ENCODE assay signal across 20 cellular contexts in the genomic region with DNA sequence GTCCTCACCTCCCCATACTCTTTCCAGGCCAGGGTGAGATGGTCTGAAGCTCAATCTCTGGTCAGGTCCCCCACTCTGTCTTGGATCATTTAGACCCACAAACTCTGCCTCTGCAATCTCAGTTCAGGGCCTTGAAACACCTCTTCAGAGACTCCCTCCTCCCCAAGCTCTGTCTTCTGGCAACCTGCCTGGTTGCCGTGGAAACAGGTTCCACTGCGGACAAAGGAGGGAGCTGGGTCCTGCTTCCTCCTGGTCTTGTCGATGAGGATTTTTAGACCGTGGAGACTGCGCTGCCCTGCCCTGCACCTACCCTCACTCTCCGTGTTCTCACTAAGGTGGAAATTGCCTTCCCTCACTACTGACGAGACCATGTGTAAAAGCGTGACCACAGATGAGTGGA. TPM values are rescaled to one million over a fixed set of nuclear protein-coding genes. Genes with fewer than 3 reads are reported as not detected.
DNase-seq lines count a peak whose midpoint lies in the region; ATAC-seq and TF ChIP-seq lines count a peak whose summit lies in the region.
"Had no signal": no experiment of that assay in that cellular context is flagged by ENCODE, and none has a peak within 500 bp of the region (broad histone marks: within the 10 kb centered on the region; RNA-seq: fewer than 3 reads in every experiment).

A gene with protein sequence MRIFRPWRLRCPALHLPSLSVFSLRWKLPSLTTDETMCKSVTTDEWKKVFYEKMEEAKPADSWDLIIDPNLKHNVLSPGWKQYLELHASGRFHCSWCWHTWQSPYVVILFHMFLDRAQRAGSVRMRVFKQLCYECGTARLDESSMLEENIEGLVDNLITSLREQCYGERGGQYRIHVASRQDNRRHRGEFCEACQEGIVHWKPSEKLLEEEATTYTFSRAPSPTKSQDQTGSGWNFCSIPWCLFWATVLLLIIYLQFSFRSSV (plus strand): TSS at position 232 of the 400 bp plus-strand sequence. CDS start 30 bp downstream, at position 262.

- H3K9me2 ChIP-seq in SK-N-SH = no peaks in the 10 kb centered on the region

- TF ChIP-seq RAD21 in SK-N-SH (IDR thresholded peaks at IDR 0.05; ENCODE audit: low read length) = no peak

- no peak within 1 kb of the TSS for H3K4me3 Mint-ChIP-seq in glutamatergic neuron (ENCODE audit: unreplicated experiment)
- H3K4me3 Mint-ChIP-seq: activated CD8-positive, alpha-beta memory T cell treated with anti-CD3 and anti-CD28 coated beads, Interleukin-2, amount 10 ng/mL, durations not matched to agents 7 days and 5 days; activated naive CD8-positive, alpha-beta T cell treated with anti-CD3 and anti-CD28 coated beads for 36 hours; stimulated activated naive B cell treated with anti-CD40 and anti-IgM and Interleukin-4, amounts not matched to agents 10 μg/mL and 1 μg/mL and 100 μg/mL, for 72 hours had no signal

- ATAC-seq in SK-N-SH treated with all-trans-retinoic acid at 6 μM for 48 hours (no peak), HG03108 (IDR thresholded peaks at IDR 0.05; ENCODE audit: unreplicated experiment) (no peak), HG03196 (IDR thresholded peaks at IDR 0.05; ENCODE audit: unreplicated experiment) (no peak)
- ATAC-seq: activated CD8-positive, alpha-beta memory T cell treated with anti-CD3 and anti-CD28 coated beads, Interleukin-2, amount 10 ng/mL, durations not matched to agents 7 days and 5 days; heart right ventricle; stimulated activated naive B cell treated with anti-CD40 and anti-IgM and Interleukin-4, amounts not matched to agents 10 μg/mL and 1 μg/mL and 100 μg/mL, for 72 hours had no signal

- H3K9ac ChIP-seq in SK-N-SH = no peak within 1 kb of the TSS

- no peak within 1 kb of the TSS for H2AFZ ChIP-seq in SK-N-SH (ENCODE audit: low read depth)

- H3K79me2 ChIP-seq in SK-N-SH (ENCODE audit: insufficient read depth) = no peaks in the 10 kb centered on the region

- 28% methylated on average over 8 of the region's 8 CpGs for WGBS in SK-N-SH (ENCODE audit: low lambda C conversion rate)

- H3K36me3 Mint-ChIP-seq in glutamatergic neuron (ENCODE audit: unreplicated experiment) = no peaks in the 10 kb centered on the region
- H3K36me3 Mint-ChIP-seq: activated CD8-positive, alpha-beta memory T cell treated with anti-CD3 and anti-CD28 coated beads, Interleukin-2, amount 10 ng/mL, durations not matched to agents 7 days and 5 days; activated naive CD8-positive, alpha-beta T cell treated with anti-CD3 and anti-CD28 coated beads for 36 hours; stimulated activated naive B cell treated with anti-CD40 and anti-IgM and Interleukin-4, amounts not matched to agents 10 μg/mL and 1 μg/mL and 100 μg/mL, for 72 hours had no signal

- no peaks in the 10 kb centered on the region for H3K4me1 ChIP-seq in SK-N-SH (ENCODE audit: control insufficient read depth in 1 of 2, insufficient read depth in 2 of 2, low read depth in 1 of 2, low read length in 1 of 2)
- H3K4me1 ChIP-seq: colonic mucosa, heart right ventricle had no signal

- no peak within 1 kb of the TSS for H3K4me2 ChIP-seq in SK-N-SH

- no peaks in the 10 kb centered on the region for H3K36me3 ChIP-seq in SK-N-SH (replicated peaks in 1 of 2; ENCODE audit: control insufficient read depth in 1 of 2, insufficient read depth in 2 of 2, low read length in 1 of 2)
- H3K36me3 ChIP-seq: colonic mucosa, heart right ventricle, MG63, sigmoid colon, thoracic aorta had no signal

- no peaks in the 10 kb centered on the region for H3K9me3 ChIP-seq in SK-N-SH
- H3K9me3 ChIP-seq: colonic mucosa, heart right ventricle, MG63, sigmoid colon, thoracic aorta had no signal

- DNase-seq in SK-N-SH (peak; percentile 25), NCI-H2196 (lab: John Stamatoyannopoulos, UW; ENCODE audit: unreplicated experiment) (peak; percentile 87), glutamatergic neuron (peak; percentile 31), medulla oblongata (ENCODE audit: extremely low spot score) (no peak)
- DNase-seq: activated CD4-positive, alpha-beta T cell treated with anti-CD3 and anti-CD28 coated beads for 4 hours; activated CD8-positive, alpha-beta memory T cell treated with anti-CD3 and anti-CD28 coated beads, Interleukin-2, amount 10 ng/mL, durations not matched to agents 7 days and 5 days; activated naive CD8-positive, alpha-beta T cell treated with anti-CD3 and anti-CD28 coated beads for 36 hours; colonic mucosa; GOT3; heart right ventricle; MG63; sigmoid colon; stimulated activated naive B cell treated with anti-CD40 and anti-IgM and Interleukin-4, amounts not matched to agents 10 μg/mL and 1 μg/mL and 100 μg/mL, for 72 hours had no signal

- no peaks in the 10 kb centered on the region for H3K4me1 Mint-ChIP-seq in glutamatergic neuron (ENCODE audit: low read depth, unreplicated experiment)
- H3K4me1 Mint-ChIP-seq: activated naive CD8-positive, alpha-beta T cell treated with anti-CD3 and anti-CD28 coated beads for 36 hours; stimulated activated naive B cell treated with anti-CD40 and anti-IgM and Interleukin-4, amounts not matched to agents 10 μg/mL and 1 μg/mL and 100 μg/mL, for 72 hours had no signal

- H3K9me3 Mint-ChIP-seq in glutamatergic neuron (ENCODE audit: unreplicated experiment) = no peaks in the 10 kb centered on the region
- H3K9me3 Mint-ChIP-seq: activated naive CD8-positive, alpha-beta T cell treated with anti-CD3 and anti-CD28 coated beads for 36 hours; stimulated activated naive B cell treated with anti-CD40 and anti-IgM and Interleukin-4, amounts not matched to agents 10 μg/mL and 1 μg/mL and 100 μg/mL, for 72 hours had no signal

- no peak within 1 kb of the TSS for H3K27ac ChIP-seq in SK-N-SH (ENCODE audit: low read depth in 2 of 2, low read length in 1 of 2)
- H3K27ac ChIP-seq: colonic mucosa, heart right ventricle, HL-60, sigmoid colon, thoracic aorta had no signal

- no peaks in the 10 kb centered on the region for H3F3A ChIP-seq in SK-N-SH (replicated peaks; ENCODE audit: insufficient read depth)

- TF ChIP-seq CTCF in SK-N-SH (IDR thresholded peaks at IDR 0.05) = no peak
- TF ChIP-seq CTCF in glutamatergic neuron (IDR thresholded peaks at IDR 0.05; ENCODE audit: partially characterized antibody, unreplicated experiment) = no peak

- POLR2A ChIA-PET in SK-N-SH (lab: Yijun Ruan, JAX) = no interaction called here

- H3K27me3 Mint-ChIP-seq in glutamatergic neuron (ENCODE audit: unreplicated experiment) = no peaks in the 10 kb centered on the region

- no peak for TF ChIP-seq EP300 in SK-N-SH (IDR thresholded peaks at IDR 0.05; ENCODE audit: borderline replicate concordance in 1 of 2, low read depth in 1 of 2, low read length in 1 of 2)

- H3K27ac Mint-ChIP-seq in glutamatergic neuron (ENCODE audit: unreplicated experiment) = no peak within 1 kb of the TSS
- H3K27ac Mint-ChIP-seq: activated CD8-positive, alpha-beta memory T cell treated with anti-CD3 and anti-CD28 coated beads, Interleukin-2, amount 10 ng/mL, durations not matched to agents 7 days and 5 days; activated naive CD8-positive, alpha-beta T cell treated with anti-CD3 and anti-CD28 coated beads for 36 hours; stimulated activated naive B cell treated with anti-CD40 and anti-IgM and Interleukin-4, amounts not matched to agents 10 μg/mL and 1 μg/mL and 100 μg/mL, for 72 hours had no signal

- no peak within 1 kb of the TSS for H3K4me3 ChIP-seq in SK-N-SH (ENCODE audit: low read depth in 2 of 2, low read length in 1 of 2)
- H3K4me3 ChIP-seq: colonic mucosa, heart right ventricle, MG63, sigmoid colon, thoracic aorta had no signal

- peaks cover 36% of the 10 kb centered on the region; the same call in 1 of the 2 replicates for H3K27me3 ChIP-seq in SK-N-SH (ENCODE audit: insufficient read depth)
- H3K27me3 ChIP-seq: colonic mucosa, MG63, sigmoid colon had no signal

- CTCF ChIA-PET in SK-N-SH (lab: Yijun Ruan, JAX) = no interaction called here

- no peaks in the 10 kb centered on the region for H4K20me1 ChIP-seq in SK-N-SH (ENCODE audit: insufficient read depth)

TF ChIP-seq in SK-N-SH, 30 proteins besides CTCF, POLR2A, EP300 and RAD21 (continues in another document):
- TF ChIP-seq TCF12 (IDR thresholded peaks at IDR 0.05) (no peak), FOXJ3 (CRISPR knock-in tag; IDR thresholded peaks at IDR 0.05) (no peak), GABPA (IDR thresholded peaks at IDR 0.05; ENCODE audit: low read depth) (no peak), ELF1 (IDR thresholded peaks at IDR 0.05) (no peak), JUND (IDR thresholded peaks at IDR 0.05) (no peak), NFIC (IDR thresholded peaks at IDR 0.05; ENCODE audit: borderline replicate concordance) (no peak)
- TF ChIP-seq, protein P1, sequence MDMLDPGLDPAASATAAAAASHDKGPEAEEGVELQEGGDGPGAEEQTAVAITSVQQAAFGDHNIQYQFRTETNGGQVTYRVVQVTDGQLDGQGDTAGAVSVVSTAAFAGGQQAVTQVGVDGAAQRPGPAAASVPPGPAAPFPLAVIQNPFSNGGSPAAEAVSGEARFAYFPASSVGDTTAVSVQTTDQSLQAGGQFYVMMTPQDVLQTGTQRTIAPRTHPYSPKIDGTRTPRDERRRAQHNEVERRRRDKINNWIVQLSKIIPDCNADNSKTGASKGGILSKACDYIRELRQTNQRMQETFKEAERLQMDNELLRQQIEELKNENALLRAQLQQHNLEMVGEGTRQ (IDR thresholded peaks at IDR 0.05; ENCODE audit: borderline replicate concordance, low read depth, low read length) = no peak

TF ChIP-seq in SK-N-SH treated with all-trans-retinoic acid at 6 μM for 48 hours, 23 proteins besides CTCF, POLR2A, EP300 and RAD21 (continues in another document):
- TF ChIP-seq ESRRG (CRISPR knock-in tag; IDR thresholded peaks at IDR 0.05) (no peak), SNAI2 (CRISPR knock-in tag; IDR thresholded peaks at IDR 0.05) (no peak), ISL1 (CRISPR knock-in tag; IDR thresholded peaks at IDR 0.05) (no peak), ZNF70 (CRISPR knock-in tag; IDR thresholded peaks at IDR 0.05) (no peak), ZNF565 (CRISPR knock-in tag; conservative IDR thresholded peaks at IDR 0.05; ENCODE audit: low read depth) (no peak), TCF4 (CRISPR knock-in tag; IDR thresholded peaks at IDR 0.05; ENCODE audit: borderline replicate concordance) (no peak), CREB5 (CRISPR knock-in tag; IDR thresholded peaks at IDR 0.05; ENCODE audit: low read depth) (no peak), ZC3H10 (CRISPR knock-in tag; IDR thresholded peaks at IDR 0.05) (no peak), GLIS3 (CRISPR knock-in tag; IDR thresholded peaks at IDR 0.05) (no peak)

RNA-seq across cellular contexts. Expression of the gene that starts here (rescaled TPM):
- not detected in 2 replicates for polyA plus RNA-seq in SK-N-SH (2012; rRNA removed)
- polyA plus RNA-seq in SK-N-SH (2012; cell fraction: cytosol; rRNA removed) = not detected in 2 replicates
- polyA plus RNA-seq in SK-N-SH (2012; cell fraction: nucleus; rRNA removed) = not detected in 2 replicates
- not detected for total RNA-seq in glutamatergic neuron (ENCODE audit: unreplicated experiment)
- total RNA-seq: activated CD8-positive, alpha-beta memory T cell treated with anti-CD3 and anti-CD28 coated beads, Interleukin-2, amount 10 ng/mL, durations not matched to agents 7 days and 5 days; activated naive CD8-positive, alpha-beta T cell treated with anti-CD3 and anti-CD28 coated beads for 36 hours; colonic mucosa; lung microvascular endothelial cell; osteocyte; sigmoid colon had no signal
- polyA plus RNA-seq: heart right ventricle had no signal

Comparison
In these comparisons a context has a peak if more than half of its experiments do, and no peak if none do; other contexts are left out.
1. Peak in DNase-seq in SK-N-SH; RNA of the gene not detected or under 1 TPM.
2. Peak in DNase-seq in glutamatergic neuron; RNA of the gene not detected or under 1 TPM.